10 cellular contexts compared by ENCODE assay signal in the genomic region with DNA sequence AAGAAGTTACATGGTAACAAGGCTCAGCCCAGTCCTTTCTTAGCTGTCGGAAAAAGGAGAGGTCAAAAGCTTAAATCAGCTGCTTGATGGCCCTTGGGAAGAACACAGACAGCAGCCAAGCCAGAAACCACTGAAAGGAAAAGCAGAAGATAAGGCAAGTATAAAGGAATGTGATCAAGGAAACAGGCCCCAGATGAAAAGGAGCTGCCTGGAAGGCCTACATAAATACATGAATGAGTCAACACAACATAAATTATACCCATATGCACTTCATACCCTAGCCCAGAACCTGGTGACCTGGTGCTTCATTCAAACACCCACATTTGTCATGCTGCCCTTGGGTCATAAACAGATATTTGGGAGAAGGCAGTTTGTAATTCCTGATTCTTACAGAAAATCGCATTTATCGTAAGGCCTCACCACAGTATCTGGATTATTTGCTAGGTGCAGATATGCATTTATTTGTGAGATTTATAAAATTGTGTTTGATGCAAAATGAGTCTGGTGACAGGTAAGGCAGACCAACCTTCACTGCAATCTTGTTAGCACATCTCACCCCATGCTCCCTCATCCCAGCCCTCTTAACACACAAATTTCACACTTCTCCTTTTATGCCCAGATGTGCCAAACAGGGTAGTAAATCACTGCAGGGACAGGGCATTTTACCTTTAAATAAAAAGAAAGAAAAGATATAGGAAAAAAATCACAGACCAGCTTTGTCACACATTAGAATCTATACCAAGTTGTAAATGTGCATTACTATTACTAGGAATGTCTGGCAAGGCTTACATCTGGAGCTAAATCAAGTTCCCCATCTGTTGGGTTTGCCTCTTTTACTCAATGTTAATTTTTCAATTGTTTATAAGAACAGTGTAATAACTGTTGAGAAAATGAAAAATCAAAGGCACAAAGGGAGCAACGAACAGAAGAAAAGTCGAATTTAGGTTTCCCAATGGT.
DNase-seq lines count a peak whose midpoint lies in the region; ATAC-seq and TF ChIP-seq lines count a peak whose summit lies in the region.
"Had no signal": no experiment of that assay in that cellular context is flagged by ENCODE, and none has a peak within 500 bp of the region (broad histone marks: within the 10 kb centered on the region; RNA-seq: fewer than 3 reads in every experiment).

No MANE protein-coding gene starts in this region.

- H3K27ac ChIP-seq in temporal lobe (ENCODE audit: low read depth, low read length) (peak overlapping the region; percentile 2), substantia nigra (ENCODE audit: low read depth, low read length, poor library complexity, severe bottlenecking) (no peak overlapping the region)

- no peak for ATAC-seq in GM18502 (IDR thresholded peaks at IDR 0.05; ENCODE audit: poor library complexity, unreplicated experiment)
- ATAC-seq: activated CD8-positive, alpha-beta T cell treated with anti-CD3 and anti-CD28 coated beads for 36 hours had no signal

- in situ Hi-C loops in astrocyte of the cerebellum (cut with HindIII; ENCODE audit: low sequenced_read_pairs): no loop called here

- H3K4me3 ChIP-seq in astrocyte of the cerebellum (ENCODE audit: low read depth, low read length): no peak overlapping the region

- DNase-seq in HT-29 (ENCODE audit: low spot score) (peak; percentile 53), astrocyte of the cerebellum (ENCODE audit: low read depth) (peak; percentile 65), kidney glomerular epithelial cell (lab: John Stamatoyannopoulos, UW) (peak; percentile 92), GM20000 (ENCODE audit: low spot score) (no peak), substantia nigra (lab: John Stamatoyannopoulos, UW) (no peak)
- no peak for DNase-seq in activated CD4-positive, alpha-beta T cell treated with anti-CD3 and anti-CD28 coated beads, Interleukin-2, amount 50 U/mL, for 48 hours
- DNase-seq: activated CD8-positive, alpha-beta T cell treated with anti-CD3 and anti-CD28 coated beads for 36 hours; NCI-H774 had no signal

- no peak for TF ChIP-seq CTCF in astrocyte of the cerebellum (IDR thresholded peaks at IDR 0.05; ENCODE audit: low read depth, low read length, missing control alignments)
- TF ChIP-seq CTCF in GM20000 (IDR thresholded peaks at IDR 0.05; ENCODE audit: extremely low read depth, missing control alignments): no peak

Comparison
In these comparisons a context has a peak if more than half of its experiments do, and no peak if none do; other contexts are left out.
1. DNase-seq: peak in HT-29 (single experiment), astrocyte of the cerebellum (single experiment) and kidney glomerular epithelial cell (single experiment); none in GM20000 (single experiment), substantia nigra (0 of 49) and activated CD4-positive, alpha-beta T cell treated with anti-CD3 and anti-CD28 coated beads, Interleukin-2, amount 50 U/mL, for 48 hours (0 of 2).